In the genomic region with DNA sequence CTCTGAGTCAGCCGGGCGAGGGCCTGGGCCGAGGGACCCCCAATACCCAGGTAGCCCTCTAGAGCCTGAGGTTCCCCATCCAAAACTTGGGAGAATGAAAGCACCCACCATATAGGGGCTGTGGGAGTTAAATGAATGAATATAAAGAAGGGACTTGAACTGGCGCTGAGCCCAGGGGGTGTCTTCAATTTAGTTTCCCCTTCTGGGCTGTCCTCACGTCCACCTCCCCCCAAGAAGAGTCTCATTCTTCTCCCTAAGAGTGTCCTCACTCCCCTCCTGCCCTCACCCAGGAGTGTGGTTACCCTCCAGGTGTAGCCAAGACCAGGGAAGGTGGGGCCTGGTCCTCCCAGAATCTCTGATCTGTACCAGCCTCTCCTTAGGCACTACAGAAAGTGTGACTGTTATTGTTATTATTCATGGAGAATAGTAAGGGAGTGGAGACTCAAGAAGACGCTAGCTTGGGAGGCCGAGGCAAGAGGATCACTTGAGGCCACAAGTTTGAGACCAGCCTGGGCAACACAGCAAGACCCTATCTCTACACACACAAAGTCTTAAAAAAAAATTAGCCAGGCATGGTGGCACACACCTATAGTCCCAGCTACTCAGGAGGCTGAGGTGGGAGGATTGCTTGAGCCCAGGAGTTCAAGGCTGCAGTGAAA, we compare ENCODE assay signal across 15 cellular contexts. TPM values are rescaled to one million over a fixed set of nuclear protein-coding genes. Genes with fewer than 3 reads are reported as not detected.
A peak's percentile ranks its signal among the peaks of the same experiment; 100 is the strongest.
DNase-seq lines count a peak whose midpoint lies in the region; ATAC-seq lines count a peak whose summit lies in the region.
"Had no signal": no experiment of that assay in that cellular context is flagged by ENCODE, and none has a peak within 500 bp of the region (broad histone marks: within the 10 kb centered on the region; RNA-seq: fewer than 3 reads in every experiment).

No MANE protein-coding gene starts in this region.

- peak overlapping the region; percentile 32 for H3K27ac ChIP-seq in CD4-positive, alpha-beta memory T cell (ENCODE audit: low read depth, low read length)
- H3K27ac ChIP-seq: colonic mucosa, lower lobe of right lung, PC-9, tibial artery had no signal

- CTCF ChIA-PET in CD4-positive, alpha-beta memory T cell (lab: Charles Lee; ENCODE audit: partially characterized antibody): interaction anchor here (0.5 kb wide), 1 partner anchor 73 kb away, joined by 3 read pairs; no protein-coding TSS in a partner anchor

- H3K4me3 ChIP-seq in CD4-positive, alpha-beta memory T cell (ENCODE audit: low read length in 2 of 2): no peak overlapping the region
- H3K4me3 ChIP-seq: colonic mucosa, lower lobe of right lung, PC-9, tibial artery had no signal

- peaks cover 36 to 89% (median 53%) of the 10 kb centered on the region in 4 donors for H3K4me1 Mint-ChIP-seq in CD4-positive, alpha-beta memory T cell
- H3K4me1 Mint-ChIP-seq in effector memory CD8-positive, alpha-beta T cell (ENCODE audit: low read depth in 2 of 2): peaks cover 49 to 52% of the 10 kb centered on the region in 2 donors

- peak overlapping the region in 6 of 8 donors; percentile 9 to 73 (median 58) for H3K4me3 Mint-ChIP-seq in CD4-positive, alpha-beta memory T cell
- peak overlapping the region; percentile 34 to 49 for H3K4me3 Mint-ChIP-seq in effector memory CD8-positive, alpha-beta T cell

- H3K9me3 ChIP-seq in CD4-positive, alpha-beta memory T cell (ENCODE audit: control insufficient read depth in 1 of 2, low read length in 2 of 2): no peaks in the 10 kb centered on the region
- H3K9me3 ChIP-seq: colonic mucosa, lower lobe of right lung, tibial artery had no signal

- no peaks in the 10 kb centered on the region for H3K27me3 Mint-ChIP-seq in CD4-positive, alpha-beta memory T cell
- no peaks in the 10 kb centered on the region for H3K27me3 Mint-ChIP-seq in effector memory CD8-positive, alpha-beta T cell

- H3K27ac Mint-ChIP-seq in CD4-positive, alpha-beta memory T cell: peak overlapping the region; percentile 80 to 95 (median 89)
- H3K27ac Mint-ChIP-seq in effector memory CD8-positive, alpha-beta T cell: peak overlapping the region; percentile 99

- POLR2A ChIA-PET in CD4-positive, alpha-beta memory T cell (lab: Charles Lee; ENCODE audit: partially characterized antibody): interaction anchor here (0.7 to 13.9 kb wide), 4 partner anchors 14 to 371 kb away, joined by 4 to 349 read pairs (median 174); a partner anchor contains a TSS

- peak in 1 of 5 donors; percentile 28 for DNase-seq in CD4-positive, alpha-beta memory T cell
- DNase-seq in HT-29 (ENCODE audit: low spot score) (peak; percentile 1), EL (no peak), dermis blood vessel endothelial cell (no peak)
- no peak for DNase-seq in effector memory CD8-positive, alpha-beta T cell
- DNase-seq: activated CD8-positive, alpha-beta memory T cell treated with anti-CD3 and anti-CD28 coated beads for 24 hours; amniotic stem cell; colonic mucosa; lower lobe of right lung; NCI-H1417 treated with DMSO at 0.1 percent for 48 hours; PC-9; small intestine; tibial artery had no signal

- intact Hi-C loops in CD4-positive, alpha-beta memory T cell (cut with micrococcal nuclease): no loop called here

- no peak for ATAC-seq in effector memory CD8-positive, alpha-beta T cell (replicated peaks)
- ATAC-seq: lower lobe of right lung had no signal

- H3K4me1 ChIP-seq in CD4-positive, alpha-beta memory T cell (ENCODE audit: insufficient read depth, low read length): peaks cover 77% of the 10 kb centered on the region
- H3K4me1 ChIP-seq: colonic mucosa had no signal

- H3K36me3 ChIP-seq in CD4-positive, alpha-beta memory T cell (ENCODE audit: insufficient read depth, low read length): no peaks in the 10 kb centered on the region
- H3K36me3 ChIP-seq: colonic mucosa, lower lobe of right lung, tibial artery had no signal

- peaks cover 11 to 17% of the 10 kb centered on the region in 2 donors for H3K36me3 Mint-ChIP-seq in CD4-positive, alpha-beta memory T cell
- H3K36me3 Mint-ChIP-seq in effector memory CD8-positive, alpha-beta T cell (ENCODE audit: insufficient read depth): peaks cover 47% of the 10 kb centered on the region

- no peaks in the 10 kb centered on the region for H3K27me3 ChIP-seq in CD4-positive, alpha-beta memory T cell (ENCODE audit: insufficient read depth, low read length)
- H3K27me3 ChIP-seq: colonic mucosa, tibial artery had no signal

- H3K9me3 Mint-ChIP-seq in CD4-positive, alpha-beta memory T cell: no peaks in the 10 kb centered on the region
- H3K9me3 Mint-ChIP-seq in effector memory CD8-positive, alpha-beta T cell: no peaks in the 10 kb centered on the region

RNA-seq across cellular contexts. Expression of a gene that starts 2.7 kb away (rescaled TPM):
- 1 to 10 TPM in 1 of 2 experiments, under 1 TPM in 1; 0.93 to 1.3 TPM for total RNA-seq in CD4-positive, alpha-beta memory T cell
- 10 to 100 TPM in 1 of 2 donors, 1 to 10 TPM in 1; 5.1 to 29.7 TPM for polyA plus RNA-seq in CD4-positive, alpha-beta memory T cell
- total RNA-seq in HT-29 (2014; rRNA removed; shearing (Covaris generic)): 0.81 and 1.4 TPM in 2 replicates
- total RNA-seq in dermis blood vessel endothelial cell: 0.09 and 0.34 TPM in 2 replicates
- total RNA-seq: NCI-H460 had no signal

RNA-seq across cellular contexts. Expression of a gene that starts 3.2 kb away (rescaled TPM):
- 100 to 1,000 TPM; 956 to 992 TPM for total RNA-seq in CD4-positive, alpha-beta memory T cell
- polyA plus RNA-seq in CD4-positive, alpha-beta memory T cell: 100 to 1,000 TPM; 140 to 325 TPM
- total RNA-seq in HT-29 (2014; rRNA removed; shearing (Covaris generic)): 189 and 199 TPM in 2 replicates
- 53.8 and 69.4 TPM in 2 replicates for total RNA-seq in dermis blood vessel endothelial cell

RNA-seq across cellular contexts. Expression of a gene that starts 19.7 kb away (rescaled TPM):
- 1,000 to 10,000 TPM; 3,807 to 4,015 TPM for total RNA-seq in CD4-positive, alpha-beta memory T cell
- polyA plus RNA-seq in CD4-positive, alpha-beta memory T cell: 1,000 to 10,000 TPM; 4,853 to 7,200 TPM
- 4,362 and 4,557 TPM in 2 replicates for total RNA-seq in HT-29 (2014; rRNA removed; shearing (Covaris generic))
- 1,021 and 1,770 TPM in 2 replicates for total RNA-seq in dermis blood vessel endothelial cell

RNA-seq across cellular contexts. Expression of a gene that starts 35.0 kb away (rescaled TPM):
- total RNA-seq in CD4-positive, alpha-beta memory T cell: not detected
- polyA plus RNA-seq in CD4-positive, alpha-beta memory T cell: not detected
- total RNA-seq in HT-29 (2014; rRNA removed; shearing (Covaris generic)): not detected in 2 replicates
- not detected in 2 replicates for total RNA-seq in dermis blood vessel endothelial cell
- total RNA-seq: colonic mucosa, lower lobe of right lung, NCI-H460, omental fat pad, PC-9 had no signal
- polyA plus RNA-seq: small intestine had no signal

RNA-seq across cellular contexts. Expression of a gene that starts 35.3 kb away (rescaled TPM):
- not detected for total RNA-seq in CD4-positive, alpha-beta memory T cell
- not detected for polyA plus RNA-seq in CD4-positive, alpha-beta memory T cell
- not detected in 2 replicates for total RNA-seq in HT-29 (2014; rRNA removed; shearing (Covaris generic))
- total RNA-seq in dermis blood vessel endothelial cell: not detected in 2 replicates
- total RNA-seq: colonic mucosa, lower lobe of right lung, NCI-H460, omental fat pad, PC-9 had no signal
- polyA plus RNA-seq: small intestine had no signal
